Comparison of ENCODE assay signal across 23 cellular contexts in genomic region chr1:184810735-184811316, GRCh38. TPM values are rescaled to one million over a fixed set of nuclear protein-coding genes. Genes with fewer than 3 reads are reported as not detected.
DNase-seq lines count a peak whose midpoint lies in the region; ATAC-seq and TF ChIP-seq lines count a peak whose summit lies in the region.
"Had no signal": no experiment of that assay in that cellular context is flagged by ENCODE, and none has a peak within 500 bp of the region (broad histone marks: within the 10 kb centered on the region; RNA-seq: fewer than 3 reads in every experiment).

No MANE protein-coding gene starts in this region.

- peaks cover 19% of the 10 kb centered on the region for H3K36me3 Mint-ChIP-seq in progenitor cell of endocrine pancreas (ENCODE audit: insufficient read depth)

- intact Hi-C loops in adrenal gland (cut with DNase I): no loop called here
- intact Hi-C loops in thyroid gland (cut with DNase I): no loop called here

- WGBS in adrenal gland, 4 donors: 69 to 73% (median 70%) methylated on average over 10 to 11 of the region's 11 CpGs
- WGBS in thyroid gland, 2 donors: 76 to 79% methylated on average over 10 to 11 of the region's 11 CpGs

- no peak overlapping the region for H3K27ac ChIP-seq in adrenal gland
- peak overlapping the region in 2 of 3 donors; percentile 31 to 46 for H3K27ac ChIP-seq in thyroid gland
- H3K27ac ChIP-seq: epithelial cell of prostate had no signal

- peak overlapping the region; percentile 52 for H3K27ac Mint-ChIP-seq in progenitor cell of endocrine pancreas
- H3K27ac Mint-ChIP-seq: activated B cell treated with CpG ODN at 0.5 μM for 24 hours; activated naive CD4-positive, alpha-beta T cell treated with anti-CD3 and anti-CD28 coated beads, Interleukin-2, amount 10 ng/mL, durations not matched to agents 7 days and 5 days; stimulated activated naive CD8-positive, alpha-beta T cell treated with anti-CD3 and anti-CD28 coated beads, Interleukin-15, amount 100 ng/mL, for 72 hours had no signal

- no peak overlapping the region for H3K4me3 ChIP-seq in adrenal gland
- no peak overlapping the region for H3K4me3 ChIP-seq in thyroid gland (replicated peaks in 1 of 3)

- no peak for ATAC-seq in GM19351 (IDR thresholded peaks at IDR 0.05; ENCODE audit: unreplicated experiment)
- ATAC-seq: Panc1; stimulated activated naive CD8-positive, alpha-beta T cell treated with anti-CD3 and anti-CD28 coated beads, Interleukin-15, amount 100 ng/mL, for 72 hours had no signal

- peaks cover under 1% of the 10 kb centered on the region for H3K4me1 Mint-ChIP-seq in progenitor cell of endocrine pancreas (ENCODE audit: low read depth)
- H3K4me1 Mint-ChIP-seq: activated naive CD4-positive, alpha-beta T cell treated with anti-CD3 and anti-CD28 coated beads, Interleukin-2, amount 10 ng/mL, durations not matched to agents 7 days and 5 days had no signal

- peaks cover 12% of the 10 kb centered on the region for H3K9me3 Mint-ChIP-seq in progenitor cell of endocrine pancreas (ENCODE audit: low read depth)
- H3K9me3 Mint-ChIP-seq: activated B cell treated with CpG ODN at 0.5 μM for 24 hours; stimulated activated naive CD8-positive, alpha-beta T cell treated with anti-CD3 and anti-CD28 coated beads, Interleukin-15, amount 100 ng/mL, for 72 hours had no signal

- TF ChIP-seq CTCF in adrenal gland (IDR thresholded peaks at IDR 0.05) (no peak), progenitor cell of endocrine pancreas (IDR thresholded peaks at IDR 0.05; ENCODE audit: unreplicated experiment) (no peak), thyroid gland (IDR thresholded peaks at IDR 0.05) (no peak)

- H3K4me1 ChIP-seq in adrenal gland (replicated peaks in 1 of 2): peaks cover 5 to 9% of the 10 kb centered on the region in 2 donors
- H3K4me1 ChIP-seq in thyroid gland: peaks cover 5 to 9% of the 10 kb centered on the region in 2 donors

- no peak overlapping the region for H3K4me3 Mint-ChIP-seq in progenitor cell of endocrine pancreas (ENCODE audit: low read depth)
- H3K4me3 Mint-ChIP-seq: activated B cell treated with CpG ODN at 0.5 μM for 24 hours; activated naive CD4-positive, alpha-beta T cell treated with anti-CD3 and anti-CD28 coated beads, Interleukin-2, amount 10 ng/mL, durations not matched to agents 7 days and 5 days; stimulated activated naive CD8-positive, alpha-beta T cell treated with anti-CD3 and anti-CD28 coated beads, Interleukin-15, amount 100 ng/mL, for 72 hours had no signal

- TF ChIP-seq POLR2A in adrenal gland (IDR thresholded peaks at IDR 0.05) (no peak), thyroid gland (IDR thresholded peaks at IDR 0.05) (no peak)

- H3K27me3 Mint-ChIP-seq in progenitor cell of endocrine pancreas: no peaks in the 10 kb centered on the region
- H3K27me3 Mint-ChIP-seq: activated B cell treated with CpG ODN at 0.5 μM for 24 hours; activated naive CD4-positive, alpha-beta T cell treated with anti-CD3 and anti-CD28 coated beads, Interleukin-2, amount 10 ng/mL, durations not matched to agents 7 days and 5 days; stimulated activated naive CD8-positive, alpha-beta T cell treated with anti-CD3 and anti-CD28 coated beads, Interleukin-15, amount 100 ng/mL, for 72 hours had no signal

- no peaks in the 10 kb centered on the region for H3K9me3 ChIP-seq in adrenal gland (replicated peaks in 1 of 3)
- no peaks in the 10 kb centered on the region for H3K9me3 ChIP-seq in thyroid gland

- H3K27me3 ChIP-seq in adrenal gland: no peaks in the 10 kb centered on the region
- H3K27me3 ChIP-seq in thyroid gland: no peaks in the 10 kb centered on the region

- H3K36me3 ChIP-seq in adrenal gland (replicated peaks in 1 of 2) (no peaks in the 10 kb centered on the region), thyroid gland (no peaks in the 10 kb centered on the region)

- DNase-seq in adrenal gland (peak in 6 of 7 donors; percentile 37 to 68 (median 42)), fibroblast of peridontal ligament (ENCODE audit: extremely low read depth) (peak; percentile 34), progenitor cell of endocrine pancreas (ENCODE audit: low spot score, unreplicated experiment) (no peak), thyroid gland (peak; percentile 40 to 47), ureter (ENCODE audit: low spot score) (no peak), SW480 (ENCODE audit: low spot score) (no peak)
- DNase-seq: activated B cell treated with CpG ODN at 0.5 μM for 24 hours; activated CD4-positive, alpha-beta T cell treated with anti-CD3 and anti-CD28 coated beads, Interleukin-2, amount 50 U/mL, for 4 hours; activated naive CD4-positive, alpha-beta T cell treated with anti-CD3 and anti-CD28 coated beads, Interleukin-2, amount 10 ng/mL, durations not matched to agents 7 days and 5 days; activated T-cell treated with anti-CD3 and anti-CD28 coated beads, Interleukin-2, amount 50 U/mL, for 1 hour; anterior cingulate cortex; cerebellar nuclear complex; H7; kidney; mammary epithelial cell; NCI-H1048; NCI-H2081; NCI-H510A treated with DMSO at 0.1 percent for 48 hours; stimulated activated naive CD8-positive, alpha-beta T cell treated with anti-CD3 and anti-CD28 coated beads, Interleukin-15, amount 100 ng/mL, for 72 hours; T-helper 2 cell had no signal

RNA-seq across cellular contexts. Expression of gene EDEM3, which starts 56.2 kb away (rescaled TPM):
- total RNA-seq in adrenal gland (10 to 100 TPM; 23.6 to 61.2 (median 35.6) TPM), progenitor cell of endocrine pancreas (36.2 and 37.5 TPM in 2 replicates), thyroid gland (10 to 100 TPM; 29.3 to 43.0 (median 35.9) TPM), ureter (35.4 TPM)
- 10 to 100 TPM in 1 of 3 donors, 1 to 10 TPM in 2; 6.5 to 32.1 (median 7.7) TPM for polyA plus RNA-seq in adrenal gland

Comparison
In these comparisons a context has a peak if more than half of its experiments do, and no peak if none do; other contexts are left out.
1. DNase-seq: peak in adrenal gland (6 of 7), fibroblast of peridontal ligament (single experiment) and thyroid gland (2 of 2); none in progenitor cell of endocrine pancreas (single experiment), ureter (single experiment) and SW480 (single experiment).
2. H3K27ac ChIP-seq: peak in thyroid gland (2 of 3); none in adrenal gland (0 of 5).